Comparison of ENCODE assay signal across 4 cellular contexts in the genomic region with DNA sequence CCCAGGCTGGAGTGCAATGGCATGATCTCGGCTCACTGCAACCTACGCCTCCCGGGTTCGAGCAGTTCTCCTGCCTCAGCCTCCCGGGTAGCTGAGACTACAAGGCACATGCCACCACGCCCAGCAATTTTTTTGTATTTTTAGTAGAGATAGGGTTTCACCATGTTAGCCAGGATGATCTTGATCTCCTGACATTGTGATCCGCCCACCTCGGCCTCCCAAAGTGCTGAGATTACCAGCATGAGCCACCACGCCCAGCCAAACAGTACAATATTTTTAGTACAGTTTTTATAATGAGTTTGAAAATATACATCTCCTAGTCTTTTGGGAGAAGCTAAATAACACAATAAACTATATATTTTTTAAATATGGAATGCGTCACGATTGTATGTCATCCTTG. TPM values are rescaled to one million over a fixed set of nuclear protein-coding genes. Genes with fewer than 3 reads are reported as not detected.
"Had no signal": no experiment of that assay in that cellular context is flagged by ENCODE, and none has a peak within 500 bp of the region (broad histone marks: within the 10 kb centered on the region; RNA-seq: fewer than 3 reads in every experiment).

No MANE protein-coding gene starts in this region.

RNA-seq across cellular contexts. Expression of a gene that starts 46.9 kb away (rescaled TPM):
- total RNA-seq: LHCN-M2, M059J, MCF 10A, NCI-H460 had no signal
